In the genomic region with DNA sequence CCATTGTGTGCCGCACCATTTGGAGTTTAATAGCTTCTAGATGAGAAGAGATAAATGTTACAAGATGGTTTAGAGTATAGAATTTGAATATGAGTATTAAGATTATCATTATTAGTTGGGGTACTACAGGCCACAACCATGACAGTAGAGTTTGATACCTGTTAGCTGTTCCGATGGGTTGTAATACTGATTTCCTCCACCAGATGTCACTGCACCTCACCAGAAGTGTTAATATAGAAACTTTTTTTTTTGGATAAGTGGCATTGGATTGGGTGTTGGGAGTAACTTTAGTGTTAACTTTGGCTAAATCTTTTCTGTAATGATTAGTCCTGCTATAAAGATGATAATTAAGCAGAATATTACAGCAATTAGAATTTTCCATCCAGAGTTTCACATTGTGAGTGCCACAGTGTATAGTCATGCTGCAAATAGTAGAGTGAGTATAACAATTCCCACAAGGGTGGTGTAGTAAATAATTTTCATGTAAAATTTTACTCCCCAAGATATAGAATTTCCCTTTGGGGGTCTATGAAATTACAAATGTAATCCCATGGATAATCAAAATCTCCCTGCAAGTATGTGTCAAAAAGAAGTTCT, we compare ENCODE assay signal across 9 cellular contexts. TPM values are rescaled to one million over a fixed set of nuclear protein-coding genes. Genes with fewer than 3 reads are reported as not detected.
A peak's percentile ranks its signal among the peaks of the same experiment; 100 is the strongest.
DNase-seq lines count a peak whose midpoint lies in the region; ATAC-seq, FAIRE-seq and TF ChIP-seq lines count a peak whose summit lies in the region.
"Had no signal": no experiment of that assay in that cellular context is flagged by ENCODE, and none has a peak within 500 bp of the region (broad histone marks: within the 10 kb centered on the region; RNA-seq: fewer than 3 reads in every experiment).

No MANE protein-coding gene starts in this region.

- H4K20me1 ChIP-seq in keratinocyte (ENCODE audit: control insufficient read depth, extremely low read depth, insufficient read depth, low read length), result no peaks in the 10 kb centered on the region

- no peaks in the 10 kb centered on the region for H3K9me1 ChIP-seq in keratinocyte (ENCODE audit: control insufficient read depth, extremely low read depth, insufficient read depth, low read length)

- peaks cover 35% of the 10 kb centered on the region for H3K36me3 Mint-ChIP-seq in WTC11
- peaks cover 5 to 11% of the 10 kb centered on the region in 2 donors for H3K36me3 Mint-ChIP-seq in CD4-positive, alpha-beta memory T cell

- no peaks in the 10 kb centered on the region for H3K4me1 ChIP-seq in keratinocyte (ENCODE audit: control insufficient read depth, extremely low read depth, insufficient read depth, low read length)
- H3K4me1 ChIP-seq in CD4-positive, alpha-beta memory T cell (ENCODE audit: insufficient read depth, low read length), result no peaks in the 10 kb centered on the region
- H3K4me1 ChIP-seq: SJSA1 had no signal

- FAIRE-seq in keratinocyte (lab: Jason Lieb, UNC), result peak; percentile 64

- H3K4me2 ChIP-seq in keratinocyte (ENCODE audit: control insufficient read depth, extremely low read depth, insufficient read depth, low read depth, low read length), result no peak overlapping the region

- intact Hi-C loops in CD4-positive, alpha-beta memory T cell (cut with micrococcal nuclease), result no loop called here
- intact Hi-C loops in left cardiac atrium (cut with DNase I), result no loop called here

- no peak overlapping the region for H3K4me3 ChIP-seq in keratinocyte (ENCODE audit: control insufficient read depth in 2 of 3, extremely low read depth in 1 of 3, insufficient read depth in 2 of 3, low read depth in 1 of 3, low read length in 3 of 3)
- no peak overlapping the region for H3K4me3 ChIP-seq in CD4-positive, alpha-beta memory T cell (ENCODE audit: low read length in 2 of 2)
- H3K4me3 ChIP-seq: SJSA1 had no signal

- ATAC-seq in WTC11, result no peak
- ATAC-seq in HG03108 (IDR thresholded peaks at IDR 0.05; ENCODE audit: unreplicated experiment), result no peak
- ATAC-seq in left cardiac atrium, result no peak

- POLR2A ChIA-PET in WTC11 (lab: Charles Lee), result no interaction called here
- POLR2A ChIA-PET in CD4-positive, alpha-beta memory T cell (lab: Charles Lee; ENCODE audit: partially characterized antibody), result no interaction called here

- CTCF ChIA-PET in WTC11 (lab: Charles Lee), result interaction anchor here (0.7 to 1.7 kb wide), 9 partner anchors 8 to 173 kb away, joined by 3 to 8 read pairs (median 3); no protein-coding TSS in a partner anchor
- CTCF ChIA-PET in CD4-positive, alpha-beta memory T cell (lab: Charles Lee; ENCODE audit: partially characterized antibody), result interaction anchor here (1.2 to 1.9 kb wide), 2 partner anchors 10 to 12 kb away, joined by 3 to 6 read pairs; no protein-coding TSS in a partner anchor

- DNase-seq in CD1c-positive myeloid dendritic cell (ENCODE audit: extremely low spot score), result peak; percentile 8
- peak; percentile 45 for DNase-seq in GM20000 (ENCODE audit: low spot score)
- DNase-seq in WTC11 (ENCODE audit: low spot score), result peak; percentile 23
- DNase-seq in keratinocyte (ENCODE audit: low read depth, low spot score), result no peak
- no peak for DNase-seq in NCI-H2081 (lab: John Stamatoyannopoulos, UW)
- no peak for DNase-seq in CD4-positive, alpha-beta memory T cell
- DNase-seq in left cardiac atrium, result no peak

- H3K27ac Mint-ChIP-seq in WTC11, result no peak overlapping the region
- H3K27ac Mint-ChIP-seq in CD4-positive, alpha-beta memory T cell, result no peak overlapping the region

- H3K27ac ChIP-seq in keratinocyte (ENCODE audit: control insufficient read depth, insufficient read depth, low read length), result no peak overlapping the region
- H3K27ac ChIP-seq in CD4-positive, alpha-beta memory T cell (ENCODE audit: low read depth, low read length), result no peak overlapping the region
- H3K27ac ChIP-seq: SJSA1 had no signal

- H3K27me3 ChIP-seq in keratinocyte (ENCODE audit: control insufficient read depth, extremely low read depth, insufficient read depth, low read length), result no peaks in the 10 kb centered on the region
- no peaks in the 10 kb centered on the region for H3K27me3 ChIP-seq in CD4-positive, alpha-beta memory T cell (ENCODE audit: insufficient read depth, low read length)
- H3K27me3 ChIP-seq: SJSA1 had no signal

- peaks cover 75% of the 10 kb centered on the region for H3K9me3 Mint-ChIP-seq in WTC11
- H3K9me3 Mint-ChIP-seq in CD4-positive, alpha-beta memory T cell, result peaks cover 0 to 63% (median 46%) of the 10 kb centered on the region in 8 donors

- no peaks in the 10 kb centered on the region for H3K4me1 Mint-ChIP-seq in WTC11
- H3K4me1 Mint-ChIP-seq in CD4-positive, alpha-beta memory T cell, result no peaks in the 10 kb centered on the region

- no peaks in the 10 kb centered on the region for H3K9me3 ChIP-seq in keratinocyte (ENCODE audit: control insufficient read depth, low read depth, low read length)
- H3K9me3 ChIP-seq in CD4-positive, alpha-beta memory T cell (ENCODE audit: control insufficient read depth in 1 of 2, low read length in 2 of 2), result peaks cover 0 to 13% of the 10 kb centered on the region in 2 donors

- dilution Hi-C loops in keratinocyte (cut with MboI; ENCODE audit: extremely low pct_ligation_motif_present, low sequenced_read_pairs), result no loop called here

- no peak overlapping the region for H2AFZ ChIP-seq in keratinocyte (ENCODE audit: control insufficient read depth, low read length)

- peaks cover 15% of the 10 kb centered on the region; the same call in 1 of the 2 replicates for H3K27me3 Mint-ChIP-seq in WTC11 (ENCODE audit: low read depth)
- H3K27me3 Mint-ChIP-seq in CD4-positive, alpha-beta memory T cell, result peaks cover 5 to 9% of the 10 kb centered on the region in 2 donors

- no peak overlapping the region for H3K4me3 Mint-ChIP-seq in WTC11
- H3K4me3 Mint-ChIP-seq in CD4-positive, alpha-beta memory T cell, result no peak overlapping the region

- TF ChIP-seq CTCF in GM20000 (IDR thresholded peaks at IDR 0.05; ENCODE audit: extremely low read depth, missing control alignments), result peak; percentile 30
- TF ChIP-seq CTCF in WTC11 (IDR thresholded peaks at IDR 0.05), result peak; percentile 76
- TF ChIP-seq CTCF in keratinocyte (optimal IDR thresholded peaks at IDR 0.05 in 1 of 3, IDR thresholded peaks at IDR 0.05 in 1 of 3, conservative IDR thresholded peaks at IDR 0.05 in 1 of 3; ENCODE audit: extremely low read depth in 1 of 3, insufficient read depth in 2 of 3, low read length in 3 of 3), result peak; percentile 54 to 64 (median 60)

- H3K79me2 ChIP-seq in keratinocyte (ENCODE audit: control insufficient read depth, insufficient read depth, low read length), result no peaks in the 10 kb centered on the region

- H3K9ac ChIP-seq in keratinocyte (ENCODE audit: control insufficient read depth, extremely low read depth, insufficient read depth, low read length), result no peak overlapping the region

- H3K36me3 ChIP-seq in keratinocyte (ENCODE audit: control insufficient read depth in 2 of 2, extremely low read depth in 1 of 2, insufficient read depth in 2 of 2, low read length in 2 of 2), result no peaks in the 10 kb centered on the region
- no peaks in the 10 kb centered on the region for H3K36me3 ChIP-seq in CD4-positive, alpha-beta memory T cell (ENCODE audit: insufficient read depth, low read length)
- H3K36me3 ChIP-seq: SJSA1 had no signal

TF ChIP-seq in WTC11, 78 proteins besides CTCF, POLR2A, EP300 and RAD21:
- TF ChIP-seq NR1H2 (CRISPR knock-in tag; IDR thresholded peaks at IDR 0.05) (no peak), ZNF396 (CRISPR knock-in tag; IDR thresholded peaks at IDR 0.05; ENCODE audit: borderline replicate concordance) (no peak), ZNF219 (CRISPR knock-in tag; IDR thresholded peaks at IDR 0.05; ENCODE audit: borderline replicate concordance) (no peak), GTF2I (CRISPR knock-in tag; conservative IDR thresholded peaks at IDR 0.05) (no peak), CREB1 (CRISPR knock-in tag; IDR thresholded peaks at IDR 0.05) (no peak)
TF ChIP-seq in WTC11: peak in this region for 0.

RNA-seq across cellular contexts. Expression of a gene that starts 56.3 kb away (rescaled TPM):
- not detected in 3 replicates for total RNA-seq in WTC11 (2021)
- polyA plus RNA-seq in keratinocyte, result not detected in 3 replicates
- 0.20 TPM for polyA plus RNA-seq in keratinocyte (2011; ENCODE audit: low read depth)
- not detected in 2 replicates for polyA plus RNA-seq in keratinocyte (2011; cell fraction: cytosol; rRNA removed)
- polyA plus RNA-seq in keratinocyte (2011; cell fraction: nucleus; rRNA removed), result not detected in 2 replicates
- 0.78 TPM in 1 of 2 replicates, not detected in the other for polyA plus RNA-seq in keratinocyte (2012; ENCODE audit: low replicate concordance)
- polyA minus RNA-seq in keratinocyte, result not detected in 3 replicates
- polyA minus RNA-seq in keratinocyte (2011; cell fraction: cytosol; rRNA and poly(A)+ RNA removed), result not detected
- polyA minus RNA-seq in keratinocyte (2011; cell fraction: nucleus; rRNA and poly(A)+ RNA removed), result not detected in 2 replicates
- total RNA-seq in CD4-positive, alpha-beta memory T cell, result not detected
- not detected for polyA plus RNA-seq in CD4-positive, alpha-beta memory T cell
- total RNA-seq in left cardiac atrium, result not detected
- total RNA-seq: SJSA1 had no signal

Comparison
In these comparisons a context has a peak if more than half of its experiments do, and no peak if none do; other contexts are left out.
1. DNase-seq: peak in CD1c-positive myeloid dendritic cell (single experiment), GM20000 (single experiment) and WTC11 (single experiment); none in keratinocyte (single experiment), NCI-H2081 (0 of 2), CD4-positive, alpha-beta memory T cell (0 of 5) and left cardiac atrium (single experiment).
2. Peak in every context shown above with its lines, with median percentiles within 50 percentile points of each other: CTCF ChIP-seq.